27 cellular contexts compared by ENCODE assay signal in genomic region chr4:40375090-40375489, GRCh38. TPM values are rescaled to one million over a fixed set of nuclear protein-coding genes. Genes with fewer than 3 reads are reported as not detected.
"Had no signal": no experiment of that assay in that cellular context is flagged by ENCODE, and none has a peak within 500 bp of the region (broad histone marks: within the 10 kb centered on the region; RNA-seq: fewer than 3 reads in every experiment).

No MANE protein-coding gene starts in this region.

- H3K4me3 ChIP-seq: MG63 had no signal

- H3K4me2 ChIP-seq: SK-N-SH had no signal

- H3K9me3 ChIP-seq: MG63, SK-N-SH had no signal

- H3K9ac ChIP-seq: SK-N-SH had no signal

- H3K36me3 ChIP-seq: MG63 had no signal

- DNase-seq: Karpas-422, KG1, MG63, NCI-H1092, NCI-H1105 treated with DMSO at 0.1 percent for 48 hours, NCI-H1417 treated with DMSO at 0.1 percent for 48 hours, NCI-H146, NCI-H1694 treated with DMSO at 0.1 percent for 48 hours, NCI-H1930, NCI-H2081, NCI-H2107, NCI-H2227 treated with DMSO at 0.1 percent for 48 hours, NCI-H446, NCI-H510A, NCI-H524 treated with DMSO at 0.1 percent for 48 hours, NCI-H69, NCI-H774, PC-3, SHP77, SK-N-SH, SW 1271 had no signal

- ATAC-seq: Panc1, PC-3 had no signal

- H3K9me2 ChIP-seq: SK-N-SH had no signal

- H3K27me3 ChIP-seq: MG63 had no signal

- H3K27ac ChIP-seq: HL-60, RWPE1 had no signal

- FAIRE-seq: HTR-8/SVneo had no signal

RNA-seq across cellular contexts. Expression of gene CHRNA9, which starts 40.0 kb away (rescaled TPM):
- total RNA-seq: OCI-LY7, PC-3, SK-MEL-5 had no signal
